Comparison of ENCODE assay signal across 8 cellular contexts in the genomic region with DNA sequence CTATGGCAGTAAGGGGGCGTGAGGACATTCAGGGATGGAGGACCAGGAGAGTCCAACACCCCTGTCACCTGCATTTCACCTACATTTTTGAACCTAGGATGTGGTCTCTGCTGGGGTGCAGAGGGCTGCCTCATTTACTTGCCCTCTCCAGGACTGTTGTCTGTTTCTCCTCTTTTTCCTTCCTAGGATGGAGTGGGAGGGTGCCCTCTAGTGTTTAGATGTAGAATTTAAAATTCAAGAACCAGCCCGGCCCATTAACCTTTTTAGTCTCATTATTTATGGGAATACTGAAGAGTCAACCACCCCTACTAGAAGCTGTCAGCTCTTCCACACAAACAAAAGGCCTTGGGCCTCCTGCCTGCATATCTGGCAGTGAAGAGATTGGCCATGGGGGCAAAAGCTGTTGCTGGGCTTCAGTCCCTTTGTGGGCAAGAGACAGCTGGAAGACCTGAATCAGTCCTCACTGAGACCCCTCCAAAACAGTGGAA. TPM values are rescaled to one million over a fixed set of nuclear protein-coding genes. Genes with fewer than 3 reads are reported as not detected.
DNase-seq lines count a peak whose midpoint lies in the region; ATAC-seq and TF ChIP-seq lines count a peak whose summit lies in the region.

No MANE protein-coding gene starts in this region.

- peaks cover 25% of the 10 kb centered on the region for H3K79me2 ChIP-seq in DND-41 (ENCODE audit: insufficient read depth, low read length)

- DNase-seq in A673 (ENCODE audit: low spot score) (peak; percentile 50), DND-41 (peak; percentile 32), NCI-H146 (lab: John Stamatoyannopoulos, UW) (peak; percentile 53), astrocyte of the cerebellum (ENCODE audit: low read depth) (peak; percentile 28)

- H3K36me3 ChIP-seq in A673 (ENCODE audit: insufficient read depth, low read length, poor library complexity, severe bottlenecking) = no peaks in the 10 kb centered on the region
- H3K36me3 ChIP-seq in DND-41 (ENCODE audit: insufficient read depth, low read length) = peaks cover 7% of the 10 kb centered on the region; the same call in 1 of the 2 replicates

- TF ChIP-seq CTCF in A673 (conservative IDR thresholded peaks at IDR 0.05; ENCODE audit: low read depth, low read length) (peak; percentile 65), DND-41 (IDR thresholded peaks at IDR 0.05; ENCODE audit: borderline replicate concordance, extremely low read depth, low read length, poor library complexity, severe bottlenecking) (peak; percentile 77), astrocyte of the cerebellum (IDR thresholded peaks at IDR 0.05; ENCODE audit: low read depth, low read length, missing control alignments) (peak; percentile 77)

- no peak overlapping the region for H3K4me2 ChIP-seq in DND-41 (ENCODE audit: insufficient read depth, low read length)

- H3K27ac ChIP-seq in A673 (ENCODE audit: low read depth, low read length, poor library complexity, severe bottlenecking) (no peak overlapping the region), DND-41 (ENCODE audit: low read length) (no peak overlapping the region), layer of hippocampus (ENCODE audit: low read depth, low read length) (peak overlapping the region; percentile 71)

- ATAC-seq in DND-41 (ENCODE audit: insufficient read depth, low read depth) = no peak
- no peak for ATAC-seq in HG02763 (IDR thresholded peaks at IDR 0.05; ENCODE audit: unreplicated experiment)
- ATAC-seq in GM19351 (IDR thresholded peaks at IDR 0.05; ENCODE audit: unreplicated experiment) = no peak
- ATAC-seq in GM21528 (IDR thresholded peaks at IDR 0.05; ENCODE audit: low FRiP score, unreplicated experiment) = no peak

- intact Hi-C loops in A673 (cut with micrococcal nuclease; ENCODE audit: unreplicated experiment) = no loop called here

- H4K20me1 ChIP-seq in DND-41 (ENCODE audit: insufficient read depth, low read length) = peaks cover 9% of the 10 kb centered on the region

- H3K9ac ChIP-seq in DND-41 (ENCODE audit: low read depth, low read length) = no peak overlapping the region

- in situ Hi-C loops in astrocyte of the cerebellum (cut with HindIII; ENCODE audit: low sequenced_read_pairs) = no loop called here

- no peak overlapping the region for H3K4me3 ChIP-seq in A673 (ENCODE audit: low read depth, low read length, poor library complexity, severe bottlenecking)
- H3K4me3 ChIP-seq in DND-41 (ENCODE audit: low read depth in 1 of 2, low read length in 2 of 2) = no peak overlapping the region
- H3K4me3 ChIP-seq in astrocyte of the cerebellum (ENCODE audit: low read depth, low read length) = no peak overlapping the region

- no peaks in the 10 kb centered on the region for H3K9me3 ChIP-seq in A673 (ENCODE audit: low read depth, low read length, poor library complexity, severe bottlenecking)
- H3K9me3 ChIP-seq in DND-41 (ENCODE audit: insufficient read depth, low read length, severe bottlenecking) = no peaks in the 10 kb centered on the region

- no TSS peak for BruUV-seq in A673 (replicated peaks; lab: Mats Ljungman, UMichigan)

- POLR2A ChIA-PET in A673 (lab: Charles Lee; ENCODE audit: low non-redundant PET) = no interaction called here

- H3K4me1 ChIP-seq in A673 (ENCODE audit: insufficient read depth, low read length, poor library complexity, severe bottlenecking) (peaks cover 6% of the 10 kb centered on the region), DND-41 (ENCODE audit: insufficient read depth, low read length) (peaks cover 33% of the 10 kb centered on the region)

- H3K27me3 ChIP-seq in A673 (replicated peaks; ENCODE audit: insufficient read depth, low read depth, low read length, poor library complexity) = no peaks in the 10 kb centered on the region
- peaks cover 5% of the 10 kb centered on the region for H3K27me3 ChIP-seq in DND-41 (ENCODE audit: insufficient read depth, low read length, poor library complexity)
- no peaks in the 10 kb centered on the region for H3K27me3 ChIP-seq in layer of hippocampus (ENCODE audit: control insufficient read depth, insufficient read depth, low read length)

- H2AFZ ChIP-seq in DND-41 (ENCODE audit: low read depth, low read length) = peak overlapping the region; percentile 43; the same call in 1 of the 2 replicates

- CTCF ChIA-PET in A673 (lab: Charles Lee) = interaction anchor here (0.6 kb wide), 1 partner anchor 34 kb away, joined by 3 read pairs; the partner anchor contains the start of gene PNMT

RNA-seq across cellular contexts. Expression of gene STARD3, which starts 2.5 kb away (rescaled TPM):
- 21.3 and 31.4 TPM in 2 replicates for total RNA-seq in A673 (2021)

RNA-seq across cellular contexts. Expression of gene PPP1R1B, which starts 7.7 kb away (rescaled TPM):
- total RNA-seq in A673 (2021) = 8.2 and 11.7 TPM in 2 replicates

RNA-seq across cellular contexts. Expression of gene NEUROD2, which starts 26.7 kb away (rescaled TPM):
- not detected in 2 replicates for total RNA-seq in A673 (2021)

RNA-seq across cellular contexts. Expression of gene TCAP, which starts 30.7 kb away (rescaled TPM):
- 0.54 and 0.79 TPM in 2 replicates for total RNA-seq in A673 (2021)

RNA-seq across cellular contexts. Expression of gene PNMT, which starts 33.8 kb away (rescaled TPM):
- not detected in 2 replicates for total RNA-seq in A673 (2021)
